In genomic region chr7:18096087-18096486, GRCh38 we compare ENCODE assay signal across 14 cellular contexts.
DNase-seq lines count a peak whose midpoint lies in the region; ATAC-seq, FAIRE-seq and TF ChIP-seq lines count a peak whose summit lies in the region.
"Had no signal": no experiment of that assay in that cellular context is flagged by ENCODE, and none has a peak within 500 bp of the region (broad histone marks: within the 10 kb centered on the region; RNA-seq: fewer than 3 reads in every experiment).

No MANE protein-coding gene starts in this region.

- H3K4me3 ChIP-seq in A549: no peak overlapping the region
- no peak overlapping the region for H3K4me3 ChIP-seq in epithelial cell of esophagus (ENCODE audit: low read length)
- H3K4me3 ChIP-seq: GM12878 had no signal

- WGBS in A549 (ENCODE audit: missing lambda C conversion rate): 4% methylated on average over 2 of the region's 2 CpGs

- no peak for TF ChIP-seq POLR2A in A549 (IDR thresholded peaks at IDR 0.05; ENCODE audit: low read length)

- TF ChIP-seq CTCF in A549 (IDR thresholded peaks at IDR 0.05): no peak
- TF ChIP-seq CTCF in epithelial cell of esophagus (IDR thresholded peaks at IDR 0.05; ENCODE audit: insufficient read depth, low read depth, low read length, missing control alignments): no peak

- TF ChIP-seq EP300 in A549 (IDR thresholded peaks at IDR 0.05): no peak

- no peak for ATAC-seq in A549
- no peak for ATAC-seq in HG02588 (IDR thresholded peaks at IDR 0.05; ENCODE audit: unreplicated experiment)
- ATAC-seq: GM12878 had no signal

- DNase-seq in A549 (ENCODE audit: low read depth in 1 of 2, low spot score in 1 of 2) (no peak), DMS53 treated with DMSO at 0.1 percent for 48 hours (lab: John Stamatoyannopoulos, UW; ENCODE audit: unreplicated experiment) (peak; percentile 69), NCI-H69 (lab: John Stamatoyannopoulos, UW) (peak; percentile 66), epithelial cell of esophagus (ENCODE audit: low read depth) (peak; percentile 34), urothelium cell line (ENCODE audit: low spot score) (no peak), iPS-NIHi7 (ENCODE audit: extremely low spot score) (no peak)
- DNase-seq: C1 segment of cervical spinal cord; Caco-2; CD4-positive, alpha-beta memory T cell; HCEC 1CT; HFFc6 had no signal

- no peaks in the 10 kb centered on the region for H3K9me3 ChIP-seq in A549
- H3K9me3 ChIP-seq: Caco-2 had no signal

- H3K27ac ChIP-seq in A549: no peak overlapping the region

- POLR2A ChIA-PET in A549 (lab: Yijun Ruan, JAX): interaction anchor here (0.5 kb wide), 1 partner anchor 13 kb away, joined by 4 read pairs; no protein-coding TSS in a partner anchor

- FAIRE-seq in A549 (lab: Jason Lieb, UNC) (peak; percentile 68), urothelium cell line (lab: Jason Lieb, UNC) (no peak)
- FAIRE-seq: GM12878, GM18507 had no signal

- H3K4me2 ChIP-seq in A549: no peak overlapping the region

- CTCF ChIA-PET in A549 (lab: Yijun Ruan, JAX): interaction anchor here (0.8 kb wide), 1 partner anchor 11 kb away, joined by 3 read pairs; no protein-coding TSS in a partner anchor

- H3K4me1 ChIP-seq in A549: no peaks in the 10 kb centered on the region
- H3K4me1 ChIP-seq: Caco-2 had no signal

- TF ChIP-seq RAD21 in A549 (conservative IDR thresholded peaks at IDR 0.05 in 1 of 2, IDR thresholded peaks at IDR 0.05 in 1 of 2): no peak

TF ChIP-seq in A549, 52 proteins besides CTCF, POLR2A, EP300 and RAD21:
- TF ChIP-seq PHF8 (IDR thresholded peaks at IDR 0.05; ENCODE audit: borderline replicate concordance, low read depth): no peak
- no peak for TF ChIP-seq RARB (CRISPR knock-in tag; IDR thresholded peaks at IDR 0.05)
- no peak for TF ChIP-seq ESRRA (IDR thresholded peaks at IDR 0.05; ENCODE audit: borderline replicate concordance, low read length)

Comparison
In these comparisons a context has a peak if more than half of its experiments do, and no peak if none do; other contexts are left out.
1. DNase-seq: peak in DMS53 treated with DMSO at 0.1 percent for 48 hours (single experiment), NCI-H69 (single experiment) and epithelial cell of esophagus (single experiment); none in A549 (0 of 2), urothelium cell line (single experiment) and iPS-NIHi7 (single experiment).